23 cellular contexts compared by ENCODE assay signal in genomic region chr2:65728477-65729180, GRCh38.
DNase-seq lines count a peak whose midpoint lies in the region; ATAC-seq and TF ChIP-seq lines count a peak whose summit lies in the region.
"Had no signal": no experiment of that assay in that cellular context is flagged by ENCODE, and none has a peak within 500 bp of the region (broad histone marks: within the 10 kb centered on the region; RNA-seq: fewer than 3 reads in every experiment).

No MANE protein-coding gene starts in this region.

- no peaks in the 10 kb centered on the region for H3K27me3 Mint-ChIP-seq in stimulated activated memory B cell treated with anti-CD40 and anti-IgM and Interleukin-4, amounts not matched to agents 10 μg/mL and 1 μg/mL and 100 μg/mL, for 72 hours
- peaks cover 7% of the 10 kb centered on the region for H3K27me3 Mint-ChIP-seq in HFFc6 (ENCODE audit: insufficient read depth)
- H3K27me3 Mint-ChIP-seq: activated naive CD8-positive, alpha-beta T cell treated with anti-CD3 and anti-CD28 coated beads, Interleukin-2, amount 10 ng/mL, durations not matched to agents 7 days and 5 days had no signal

- TF ChIP-seq CTCF in foreskin keratinocyte (conservative IDR thresholded peaks at IDR 0.05), result peak; percentile 15
- TF ChIP-seq CTCF in GM13976 (IDR thresholded peaks at IDR 0.05; ENCODE audit: borderline replicate concordance, control extremely low read depth, extremely low read depth, insufficient read depth, missing control alignments), result no peak
- TF ChIP-seq CTCF in HFFc6 (IDR thresholded peaks at IDR 0.05), result no peak

- no peaks in the 10 kb centered on the region for H3K36me3 Mint-ChIP-seq in stimulated activated memory B cell treated with anti-CD40 and anti-IgM and Interleukin-4, amounts not matched to agents 10 μg/mL and 1 μg/mL and 100 μg/mL, for 72 hours
- H3K36me3 Mint-ChIP-seq in HFFc6 (ENCODE audit: low read depth), result no peaks in the 10 kb centered on the region
- H3K36me3 Mint-ChIP-seq: activated naive CD8-positive, alpha-beta T cell treated with anti-CD3 and anti-CD28 coated beads, Interleukin-2, amount 10 ng/mL, durations not matched to agents 7 days and 5 days; CD8-positive, alpha-beta memory T cell had no signal

- peak; percentile 92 for ATAC-seq in foreskin keratinocyte
- peak; percentile 12 for ATAC-seq in stimulated activated memory B cell treated with anti-CD40 and anti-IgM and Interleukin-4, amounts not matched to agents 10 μg/mL and 1 μg/mL and 100 μg/mL, for 72 hours
- ATAC-seq: heart left ventricle, left lung had no signal

- peak overlapping the region; percentile 20 for H3K27ac ChIP-seq in foreskin keratinocyte
- H3K27ac ChIP-seq: colonic mucosa, heart left ventricle, left lung, thyroid gland had no signal

- no peak overlapping the region for H3K4me3 Mint-ChIP-seq in stimulated activated memory B cell treated with anti-CD40 and anti-IgM and Interleukin-4, amounts not matched to agents 10 μg/mL and 1 μg/mL and 100 μg/mL, for 72 hours
- H3K4me3 Mint-ChIP-seq in HFFc6, result no peak overlapping the region
- H3K4me3 Mint-ChIP-seq: activated naive CD8-positive, alpha-beta T cell treated with anti-CD3 and anti-CD28 coated beads, Interleukin-2, amount 10 ng/mL, durations not matched to agents 7 days and 5 days; CD8-positive, alpha-beta memory T cell; endodermal cell; nephron; T-helper 2 cell treated with Interferon-gamma antibody and Interleukin-4, amounts not matched to agents 5 μg/mL and 100 μg/mL, for 36 hours had no signal

- no peaks in the 10 kb centered on the region for H3K4me1 Mint-ChIP-seq in stimulated activated memory B cell treated with anti-CD40 and anti-IgM and Interleukin-4, amounts not matched to agents 10 μg/mL and 1 μg/mL and 100 μg/mL, for 72 hours
- no peaks in the 10 kb centered on the region for H3K4me1 Mint-ChIP-seq in HFFc6 (ENCODE audit: low read depth)
- H3K4me1 Mint-ChIP-seq: activated naive CD8-positive, alpha-beta T cell treated with anti-CD3 and anti-CD28 coated beads, Interleukin-2, amount 10 ng/mL, durations not matched to agents 7 days and 5 days; CD8-positive, alpha-beta memory T cell; endodermal cell; nephron had no signal

- DNase-seq in HT-29 (ENCODE audit: low spot score), result peak; percentile 74
- DNase-seq in RKO (ENCODE audit: low spot score), result peak; percentile 21
- peak; percentile 47 to 88 for DNase-seq in foreskin keratinocyte
- no peak for DNase-seq in ecto neural progenitor cell (ENCODE audit: low spot score)
- DNase-seq in GM13976 (ENCODE audit: low spot score), result no peak
- DNase-seq in HFFc6, result no peak
- DNase-seq: activated naive CD8-positive, alpha-beta T cell treated with anti-CD3 and anti-CD28 coated beads, Interleukin-2, amount 10 ng/mL, durations not matched to agents 7 days and 5 days; CD8-positive, alpha-beta memory T cell; colonic mucosa; endodermal cell; heart left ventricle; Karpas-422; left lung; midbrain; NCI-H1092 treated with DMSO at 0.1 percent for 48 hours; NCI-H2081; NCI-H446; SK-N-SH; stimulated activated naive CD4-positive, alpha-beta T cell; thyroid gland had no signal

- H3K27me3 ChIP-seq in foreskin keratinocyte, result no peaks in the 10 kb centered on the region
- H3K27me3 ChIP-seq: colonic mucosa, left lung, thyroid gland had no signal

- no peak overlapping the region for H3K27ac Mint-ChIP-seq in stimulated activated memory B cell treated with anti-CD40 and anti-IgM and Interleukin-4, amounts not matched to agents 10 μg/mL and 1 μg/mL and 100 μg/mL, for 72 hours
- H3K27ac Mint-ChIP-seq in HFFc6, result no peak overlapping the region
- H3K27ac Mint-ChIP-seq: activated naive CD8-positive, alpha-beta T cell treated with anti-CD3 and anti-CD28 coated beads, Interleukin-2, amount 10 ng/mL, durations not matched to agents 7 days and 5 days; CD8-positive, alpha-beta memory T cell; endodermal cell; nephron; T-helper 2 cell treated with Interferon-gamma antibody and Interleukin-4, amounts not matched to agents 5 μg/mL and 100 μg/mL, for 36 hours had no signal

- in situ Hi-C loops in GM13976 (cut with MboI; ENCODE audit: low sequenced_read_pairs, unreplicated experiment), result no loop called here

- peaks cover 6% of the 10 kb centered on the region for H3K9me3 Mint-ChIP-seq in stimulated activated memory B cell treated with anti-CD40 and anti-IgM and Interleukin-4, amounts not matched to agents 10 μg/mL and 1 μg/mL and 100 μg/mL, for 72 hours
- no peaks in the 10 kb centered on the region for H3K9me3 Mint-ChIP-seq in HFFc6
- H3K9me3 Mint-ChIP-seq: activated naive CD8-positive, alpha-beta T cell treated with anti-CD3 and anti-CD28 coated beads, Interleukin-2, amount 10 ng/mL, durations not matched to agents 7 days and 5 days; T-helper 2 cell treated with Interferon-gamma antibody and Interleukin-4, amounts not matched to agents 5 μg/mL and 100 μg/mL, for 36 hours had no signal

- peaks cover 11% of the 10 kb centered on the region for H3K4me1 ChIP-seq in foreskin keratinocyte
- H3K4me1 ChIP-seq: colonic mucosa, heart left ventricle, left lung, thyroid gland had no signal

Comparison
In these comparisons a context has a peak if more than half of its experiments do, and no peak if none do; other contexts are left out.
1. DNase-seq: peak in HT-29 (single experiment), RKO (single experiment) and foreskin keratinocyte (2 of 2); none in ecto neural progenitor cell (single experiment), GM13976 (single experiment) and HFFc6 (single experiment).